In the genomic region with DNA sequence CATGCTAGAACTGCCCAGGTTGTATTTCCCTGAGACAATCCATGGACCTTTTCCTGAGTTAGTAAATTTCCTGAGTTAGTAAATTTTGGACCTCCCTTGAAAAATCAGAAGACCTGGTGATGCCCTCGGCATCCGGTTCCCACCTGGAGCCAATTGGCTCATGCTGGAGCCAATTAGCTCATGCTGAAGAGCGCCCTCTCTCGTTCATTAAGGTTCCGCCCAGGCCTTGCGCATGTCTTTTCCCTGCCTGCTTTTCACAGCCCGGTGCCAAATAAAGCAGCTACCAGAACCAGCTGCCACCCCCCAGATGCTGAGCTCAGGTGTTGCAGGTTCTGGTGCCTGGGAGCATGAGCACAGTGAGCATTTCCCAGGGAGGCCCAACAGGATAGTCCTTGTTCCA, we compare ENCODE assay signal across 16 cellular contexts.
DNase-seq lines count a peak whose midpoint lies in the region; ATAC-seq and TF ChIP-seq lines count a peak whose summit lies in the region.
"Had no signal": no experiment of that assay in that cellular context is flagged by ENCODE, and none has a peak within 500 bp of the region (broad histone marks: within the 10 kb centered on the region; RNA-seq: fewer than 3 reads in every experiment).

No MANE protein-coding gene starts in this region.

- H3K4me3 Mint-ChIP-seq in stimulated activated effector memory CD8-positive, alpha-beta T cell treated with anti-CD3 and anti-CD28 coated beads, Interleukin-12 subunit alpha, Interleukin-12 subunit beta, amount 100 ng/mL, for 72 hours: no peak overlapping the region
- H3K4me3 Mint-ChIP-seq: central memory CD8-positive, alpha-beta T cell had no signal

- in situ Hi-C loops in GM13976 (cut with MboI; ENCODE audit: low sequenced_read_pairs, unreplicated experiment): no loop called here

- peaks cover 6% of the 10 kb centered on the region for H3K4me1 Mint-ChIP-seq in stimulated activated effector memory CD8-positive, alpha-beta T cell treated with anti-CD3 and anti-CD28 coated beads, Interleukin-12 subunit alpha, Interleukin-12 subunit beta, amount 100 ng/mL, for 72 hours

- TF ChIP-seq CTCF in C4-2B (conservative IDR thresholded peaks at IDR 0.05) (peak; percentile 52), GM12864 (IDR thresholded peaks at IDR 0.05; ENCODE audit: low read depth, low read length, missing control alignments) (peak; percentile 25), GM13976 (IDR thresholded peaks at IDR 0.05; ENCODE audit: borderline replicate concordance, control extremely low read depth, extremely low read depth, insufficient read depth, missing control alignments) (no peak)

- no peak overlapping the region for H3K4me3 ChIP-seq in GM12864 (ENCODE audit: low read depth, low read length)
- H3K4me3 ChIP-seq: HAP-1, prostate gland had no signal

- no peak overlapping the region for H3K27ac ChIP-seq in C4-2B
- H3K27ac ChIP-seq: KMS-11, prostate gland, RWPE1 had no signal

- peaks cover 88% of the 10 kb centered on the region for H3K36me3 Mint-ChIP-seq in stimulated activated effector memory CD8-positive, alpha-beta T cell treated with anti-CD3 and anti-CD28 coated beads, Interleukin-12 subunit alpha, Interleukin-12 subunit beta, amount 100 ng/mL, for 72 hours

- no peak for ATAC-seq in stimulated activated effector memory CD8-positive, alpha-beta T cell treated with anti-CD3 and anti-CD28 coated beads, Interleukin-12 subunit alpha, Interleukin-12 subunit beta, amount 100 ng/mL, for 72 hours

- no peak overlapping the region for H3K27ac Mint-ChIP-seq in stimulated activated effector memory CD8-positive, alpha-beta T cell treated with anti-CD3 and anti-CD28 coated beads, Interleukin-12 subunit alpha, Interleukin-12 subunit beta, amount 100 ng/mL, for 72 hours

- H3K9me3 Mint-ChIP-seq in stimulated activated effector memory CD8-positive, alpha-beta T cell treated with anti-CD3 and anti-CD28 coated beads, Interleukin-12 subunit alpha, Interleukin-12 subunit beta, amount 100 ng/mL, for 72 hours: no peaks in the 10 kb centered on the region
- H3K9me3 Mint-ChIP-seq: central memory CD8-positive, alpha-beta T cell had no signal

- DNase-seq in GM12864 (ENCODE audit: low read depth) (no peak), NCI-H69 (lab: John Stamatoyannopoulos, UW) (peak; percentile 48), iPS DF 19.7 (ENCODE audit: low read depth, low spot score) (peak; percentile 33), NCI-H526 treated with DMSO at 0.1 percent for 48 hours (lab: John Stamatoyannopoulos, UW) (no peak), GM13976 (ENCODE audit: low spot score) (no peak)
- DNase-seq in stimulated activated effector memory CD8-positive, alpha-beta T cell treated with anti-CD3 and anti-CD28 coated beads, Interleukin-12 subunit alpha, Interleukin-12 subunit beta, amount 100 ng/mL, for 72 hours (ENCODE audit: low spot score in 2 of 2): no peak
- DNase-seq: activated T-cell treated with anti-CD3 and anti-CD28 coated beads, Interleukin-2, amount 50 U/mL, for 48 hours; kidney glomerular epithelial cell; NCI-H1436 treated with DMSO at 0.1 percent for 48 hours; NCI-H510A treated with DMSO at 0.1 percent for 48 hours had no signal

Comparison
In these comparisons a context has a peak if more than half of its experiments do, and no peak if none do; other contexts are left out.
1. DNase-seq: peak in NCI-H69 (single experiment) and iPS DF 19.7 (single experiment); none in GM12864 (single experiment), NCI-H526 treated with DMSO at 0.1 percent for 48 hours (single experiment), GM13976 (single experiment) and stimulated activated effector memory CD8-positive, alpha-beta T cell treated with anti-CD3 and anti-CD28 coated beads, Interleukin-12 subunit alpha, Interleukin-12 subunit beta, amount 100 ng/mL, for 72 hours (0 of 2).